Comparison of ENCODE assay signal across 10 cellular contexts in genomic region chr16:1332618-1333148, GRCh38. TPM values are rescaled to one million over a fixed set of nuclear protein-coding genes. Genes with fewer than 3 reads are reported as not detected.
DNase-seq lines count a peak whose midpoint lies in the region; ATAC-seq and TF ChIP-seq lines count a peak whose summit lies in the region.
"Had no signal": no experiment of that assay in that cellular context is flagged by ENCODE, and none has a peak within 500 bp of the region (broad histone marks: within the 10 kb centered on the region; RNA-seq: fewer than 3 reads in every experiment).

No MANE protein-coding gene starts in this region.

- CTCF ChIA-PET in CD8-positive, alpha-beta T cell (lab: Charles Lee) = interaction anchor here (1.0 kb wide), 1 partner anchor 31 kb away, joined by 4 read pairs; no protein-coding TSS in a partner anchor

- DNase-seq in CD8-positive, alpha-beta T cell = no peak
- no peak for DNase-seq in NT2/D1 (ENCODE audit: low read depth, low spot score)
- DNase-seq in osteocyte (ENCODE audit: extremely low spot score, unreplicated experiment) = no peak
- no peak for DNase-seq in NCI-H1048 (lab: John Stamatoyannopoulos, UW)
- no peak for DNase-seq in A172 (ENCODE audit: low spot score)
- DNase-seq: mammary epithelial cell had no signal

- peak overlapping the region; percentile 75 for H3K4me3 Mint-ChIP-seq in CD8-positive, alpha-beta T cell
- peak overlapping the region; percentile 32 for H3K4me3 Mint-ChIP-seq in osteocyte (ENCODE audit: unreplicated experiment)

- no peak overlapping the region for H3K27ac ChIP-seq in CD8-positive, alpha-beta T cell (ENCODE audit: low read depth, low read length)
- no peak overlapping the region for H3K27ac ChIP-seq in esophagus (ENCODE audit: low read depth in 2 of 2, low read length in 1 of 2)
- H3K27ac ChIP-seq: SJSA1 had no signal

- H3K9me3 Mint-ChIP-seq in CD8-positive, alpha-beta T cell = no peaks in the 10 kb centered on the region
- no peaks in the 10 kb centered on the region for H3K9me3 Mint-ChIP-seq in osteocyte (ENCODE audit: unreplicated experiment)

- no peak for ATAC-seq in CD8-positive, alpha-beta T cell
- ATAC-seq in GM21576 (IDR thresholded peaks at IDR 0.05; ENCODE audit: unreplicated experiment) (no peak), GM18502 (IDR thresholded peaks at IDR 0.05; ENCODE audit: poor library complexity, unreplicated experiment) (no peak)

- intact Hi-C loops in CD8-positive, alpha-beta T cell (cut with DNase I, micrococcal nuclease) = no loop called here

- no peak overlapping the region for H3K27ac Mint-ChIP-seq in CD8-positive, alpha-beta T cell
- no peak overlapping the region for H3K27ac Mint-ChIP-seq in osteocyte (ENCODE audit: unreplicated experiment)

- no peaks in the 10 kb centered on the region for H3K36me3 ChIP-seq in CD8-positive, alpha-beta T cell (ENCODE audit: insufficient read depth, low read length)
- H3K36me3 ChIP-seq in NT2/D1 (ENCODE audit: insufficient read depth, insufficient read length, low read length) (no peaks in the 10 kb centered on the region), esophagus (ENCODE audit: control insufficient read depth in 2 of 2, insufficient read depth in 2 of 2, low read length in 1 of 2) (no peaks in the 10 kb centered on the region)
- H3K36me3 ChIP-seq: SJSA1 had no signal

- no peaks in the 10 kb centered on the region for H3K36me3 Mint-ChIP-seq in CD8-positive, alpha-beta T cell
- H3K36me3 Mint-ChIP-seq in osteocyte (ENCODE audit: unreplicated experiment) = no peaks in the 10 kb centered on the region

- H3K9ac ChIP-seq in NT2/D1 (ENCODE audit: insufficient read length, low read depth) = peak overlapping the region; percentile 70

- H3K27me3 ChIP-seq in CD8-positive, alpha-beta T cell (ENCODE audit: insufficient read depth, low read length) = peaks cover 37% of the 10 kb centered on the region
- H3K27me3 ChIP-seq in NT2/D1 (ENCODE audit: insufficient read depth, insufficient read length) = peaks cover 53% of the 10 kb centered on the region
- H3K27me3 ChIP-seq in esophagus (ENCODE audit: control insufficient read depth in 1 of 2, insufficient read depth in 2 of 2, low read length in 2 of 2) = peaks cover 0 to 28% of the 10 kb centered on the region in 2 donors

- no peak for TF ChIP-seq CTCF in CD8-positive, alpha-beta T cell (IDR thresholded peaks at IDR 0.05)
- TF ChIP-seq CTCF in osteocyte (IDR thresholded peaks at IDR 0.05) = no peak

- H3K4me1 Mint-ChIP-seq in CD8-positive, alpha-beta T cell (ENCODE audit: low read depth) = peaks cover 12% of the 10 kb centered on the region
- peaks cover 11% of the 10 kb centered on the region for H3K4me1 Mint-ChIP-seq in osteocyte (ENCODE audit: unreplicated experiment)

- POLR2A ChIA-PET in CD8-positive, alpha-beta T cell (lab: Charles Lee) = interaction anchor here (1.1 to 1.7 kb wide), 3 partner anchors 10 to 32 kb away, joined by 4 to 7 read pairs (median 7); partner anchors contain the start of gene UBE2I

- peaks cover 32% of the 10 kb centered on the region for H3K4me1 ChIP-seq in CD8-positive, alpha-beta T cell (ENCODE audit: insufficient read depth, low read length)
- peaks cover 22% of the 10 kb centered on the region for H3K4me1 ChIP-seq in NT2/D1 (ENCODE audit: insufficient read depth, insufficient read length)
- peaks cover 10 to 14% of the 10 kb centered on the region in 2 donors for H3K4me1 ChIP-seq in esophagus (ENCODE audit: control insufficient read depth in 2 of 2, insufficient read depth in 2 of 2, low read length in 1 of 2)

- 9 to 10% methylated on average over 25 to 26 of the region's 26 CpGs for WGBS in esophagus, 2 donors

- no peaks in the 10 kb centered on the region for H3K9me3 ChIP-seq in CD8-positive, alpha-beta T cell (ENCODE audit: low read length)
- H3K9me3 ChIP-seq in NT2/D1 (ENCODE audit: insufficient read depth, low read length) = peaks cover 9% of the 10 kb centered on the region; the same call in 1 of the 2 replicates
- H3K9me3 ChIP-seq in esophagus (ENCODE audit: control insufficient read depth in 2 of 2, insufficient read depth in 1 of 2, low read depth in 1 of 2, low read length in 1 of 2) = peaks cover 5 to 6% of the 10 kb centered on the region in 2 donors

- H3K27me3 Mint-ChIP-seq in CD8-positive, alpha-beta T cell (ENCODE audit: low read depth) = peaks cover 7% of the 10 kb centered on the region
- peaks cover 34% of the 10 kb centered on the region for H3K27me3 Mint-ChIP-seq in osteocyte (ENCODE audit: unreplicated experiment)

- H3K4me3 ChIP-seq in CD8-positive, alpha-beta T cell (ENCODE audit: low read depth, low read length) = no peak overlapping the region
- H3K4me3 ChIP-seq in NT2/D1 (ENCODE audit: insufficient read length, low read depth) = peak overlapping the region; percentile 43
- H3K4me3 ChIP-seq in esophagus (ENCODE audit: low read depth in 1 of 2, low read length in 2 of 2) = peak overlapping the region; percentile 11 to 43
- H3K4me3 ChIP-seq: SJSA1 had no signal

RNA-seq across cellular contexts. Expression of gene BAIAP3, which starts 0.8 kb away (rescaled TPM):
- total RNA-seq in CD8-positive, alpha-beta T cell = 10 to 100 TPM; 13.8 to 18.3 TPM
- polyA plus RNA-seq in esophagus = 1 to 10 TPM; 1.2 to 2.7 TPM
- total RNA-seq in osteocyte = 0.42 and 0.48 TPM in 2 replicates
- total RNA-seq in A172 (2014; rRNA removed; shearing (Covaris generic)) = 2.4 and 10.3 TPM in 2 replicates

RNA-seq across cellular contexts. Expression of gene TSR3, which starts 19.0 kb away (rescaled TPM):
- total RNA-seq in CD8-positive, alpha-beta T cell = 10 to 100 TPM; 21.6 to 22.7 TPM
- 10 to 100 TPM; 31.4 to 53.0 TPM for polyA plus RNA-seq in esophagus
- total RNA-seq in osteocyte = 58.0 and 59.2 TPM in 2 replicates
- total RNA-seq in A172 (2014; rRNA removed; shearing (Covaris generic)) = 179 TPM in 2 replicates

RNA-seq across cellular contexts. Expression of gene GNPTG, which starts 19.0 kb away (rescaled TPM):
- total RNA-seq in CD8-positive, alpha-beta T cell = 10 to 100 TPM; 30.7 to 31.9 TPM
- polyA plus RNA-seq in esophagus = 10 to 100 TPM; 33.6 to 39.1 TPM
- total RNA-seq in osteocyte = 92.4 and 94.3 TPM in 2 replicates
- 45.8 and 61.0 TPM in 2 replicates for total RNA-seq in A172 (2014; rRNA removed; shearing (Covaris generic))

RNA-seq across cellular contexts. Expression of gene UBE2I, which starts 23.2 kb away (rescaled TPM):
- 100 to 1,000 TPM; 285 to 294 TPM for total RNA-seq in CD8-positive, alpha-beta T cell
- 10 to 100 TPM; 35.4 to 56.9 TPM for polyA plus RNA-seq in esophagus
- total RNA-seq in osteocyte = 118 and 131 TPM in 2 replicates
- total RNA-seq in A172 (2014; rRNA removed; shearing (Covaris generic)) = 102 and 117 TPM in 2 replicates
